ENCODE assay signal across 8 cellular contexts in the genomic region with DNA sequence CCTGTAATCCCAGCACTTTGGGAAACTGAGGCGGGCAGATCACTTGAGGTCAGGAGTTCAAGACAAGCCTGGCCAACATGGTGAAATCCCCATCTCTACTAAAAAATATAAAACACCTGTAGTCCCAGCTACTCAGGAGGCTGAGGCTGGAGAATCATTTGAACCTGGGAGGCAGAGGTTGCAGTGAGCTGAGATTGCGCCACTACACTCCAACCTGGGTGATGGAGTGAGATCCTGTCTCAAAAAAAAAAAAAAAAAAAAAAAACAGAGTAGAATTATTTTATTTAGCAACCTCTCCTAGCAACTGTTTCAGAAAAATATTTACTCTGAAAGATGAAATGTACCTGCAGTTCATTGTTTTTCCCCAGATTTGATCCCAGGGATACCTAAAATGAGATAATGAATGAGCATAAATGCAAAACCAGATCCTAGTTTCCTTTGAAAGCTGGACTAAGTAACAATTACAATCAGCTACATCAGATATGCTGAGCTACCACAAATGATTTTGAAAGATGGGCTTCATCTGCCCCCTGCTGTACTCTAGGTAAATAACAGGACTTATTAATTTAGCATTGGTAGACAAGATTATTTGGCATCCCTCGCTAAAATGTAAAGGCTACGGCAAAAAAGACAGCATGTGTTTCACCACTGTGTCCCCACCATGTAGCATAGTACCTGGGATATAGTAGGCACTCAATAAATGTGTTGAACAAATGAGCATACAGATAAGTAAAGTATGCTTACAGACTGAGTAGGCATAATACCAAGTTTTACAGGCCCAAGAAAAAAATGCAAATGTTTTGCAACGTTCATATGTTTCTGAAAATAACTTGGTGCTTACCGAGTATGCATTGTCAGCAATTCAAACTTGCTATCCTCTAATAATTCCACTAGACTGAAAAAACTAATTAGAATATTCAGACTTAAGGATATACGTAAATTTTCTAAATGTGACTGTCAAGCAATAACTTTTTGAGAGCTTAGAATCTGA.
DNase-seq lines count a peak whose midpoint lies in the region; ATAC-seq, FAIRE-seq and TF ChIP-seq lines count a peak whose summit lies in the region.

No MANE protein-coding gene starts in this region.

- peak; percentile 95 for TF ChIP-seq CTCF in A549 (IDR thresholded peaks at IDR 0.05)

- H3K4me1 Mint-ChIP-seq in effector memory CD8-positive, alpha-beta T cell (ENCODE audit: low read depth in 2 of 2), result no peaks in the 10 kb centered on the region
- H3K4me1 Mint-ChIP-seq in memory B cell, result peaks cover 3% of the 10 kb centered on the region

- CTCF ChIA-PET in A549 (lab: Yijun Ruan, JAX), result interaction anchor here (0.5 to 7.9 kb wide), 66 partner anchors 10 to 895 kb away, joined by 3 to 45 read pairs (median 3); a partner anchor contains a TSS

- POLR2A ChIA-PET in A549 (lab: Yijun Ruan, JAX), result interaction anchor here (0.5 to 1.8 kb wide), 6 partner anchors 16 to 856 kb away, joined by 4 to 22 read pairs (median 7); a partner anchor contains a TSS

- H3K4me2 ChIP-seq in A549, result 0 out of 3 replicates have a peak overlapping the region, but pooled peaks have one; percentile 26

- peaks cover 26% of the 10 kb centered on the region for H3K4me1 ChIP-seq in A549

- H3K36me3 Mint-ChIP-seq in effector memory CD8-positive, alpha-beta T cell (ENCODE audit: insufficient read depth), result no peaks in the 10 kb centered on the region
- no peaks in the 10 kb centered on the region for H3K36me3 Mint-ChIP-seq in memory B cell

- FAIRE-seq in A549 (lab: Jason Lieb, UNC), result peak; percentile 72

- H3K9me3 Mint-ChIP-seq in effector memory CD8-positive, alpha-beta T cell, result no peaks in the 10 kb centered on the region
- H3K9me3 Mint-ChIP-seq in memory B cell, result no peaks in the 10 kb centered on the region

- H3K27ac ChIP-seq in A549, result peak overlapping the region; percentile 29 to 42; a peak in 4 of 6 replicates

- TF ChIP-seq POLR2A in A549 (IDR thresholded peaks at IDR 0.05; ENCODE audit: low read length), result no peak

- TF ChIP-seq EP300 in A549 (IDR thresholded peaks at IDR 0.05), result no peak

- no peaks in the 10 kb centered on the region for H3K9me3 ChIP-seq in A549

- peak; percentile 76 to 87 for DNase-seq in A549 (ENCODE audit: low read depth in 1 of 2, low spot score in 1 of 2)
- DNase-seq in GM04503 (ENCODE audit: low read depth), result peak; percentile 29
- DNase-seq in NCI-H1048 (lab: John Stamatoyannopoulos, UW), result peak; percentile 49
- peak; percentile 85 for DNase-seq in SIG-M5 treated with dmso at 0.1 percent for 504 hours (lab: John Stamatoyannopoulos, UW; ENCODE audit: unreplicated experiment)
- peak; percentile 7 to 35 (median 10) for DNase-seq in effector memory CD8-positive, alpha-beta T cell
- peak in 1 of 2 donors; percentile 34 for DNase-seq in memory B cell (ENCODE audit: low spot score in 2 of 2)
- no peak for DNase-seq in islet precursor cell

- no peak overlapping the region for H3K27ac Mint-ChIP-seq in effector memory CD8-positive, alpha-beta T cell
- H3K27ac Mint-ChIP-seq in memory B cell, result no peak overlapping the region

- peak; percentile 96 to 98 for TF ChIP-seq RAD21 in A549 (conservative IDR thresholded peaks at IDR 0.05 in 1 of 2, IDR thresholded peaks at IDR 0.05 in 1 of 2)

- ATAC-seq in A549 (peak; percentile 86 to 90), memory B cell (ENCODE audit: low read depth) (peak; percentile 56), HG02571 (IDR thresholded peaks at IDR 0.05; ENCODE audit: unreplicated experiment) (no peak)
- peak; percentile 53 for ATAC-seq in effector memory CD8-positive, alpha-beta T cell (replicated peaks)

- H3K27me3 Mint-ChIP-seq in effector memory CD8-positive, alpha-beta T cell, result peaks cover 5 to 10% of the 10 kb centered on the region in 2 donors
- peaks cover 2% of the 10 kb centered on the region for H3K27me3 Mint-ChIP-seq in memory B cell

- 33% methylated on average over 7 of the region's 7 CpGs for WGBS in A549 (ENCODE audit: missing lambda C conversion rate)

- no peak overlapping the region for H3K4me3 Mint-ChIP-seq in effector memory CD8-positive, alpha-beta T cell
- no peak overlapping the region for H3K4me3 Mint-ChIP-seq in memory B cell

- H3K4me3 ChIP-seq in A549, result no peak overlapping the region

TF ChIP-seq in A549, 52 proteins besides CTCF, POLR2A, EP300 and RAD21:
- TF ChIP-seq MAZ (IDR thresholded peaks at IDR 0.05; ENCODE audit: borderline replicate concordance, low read depth, low read length), result no peak
- peak; percentile 98 for TF ChIP-seq SMC3 (IDR thresholded peaks at IDR 0.05)
- peak; percentile 92 for TF ChIP-seq MAFK (IDR thresholded peaks at IDR 0.05; ENCODE audit: partially characterized antibody)
- TF ChIP-seq CEBPB (IDR thresholded peaks at IDR 0.05), result 0 out of 4 replicates have a peak, but pooled peaks of 1 of the 2 experiments have one; percentile 9
